ENCODE assay signal across 24 cellular contexts in genomic region chr20:52226370-52226769, GRCh38. TPM values are rescaled to one million over a fixed set of nuclear protein-coding genes. Genes with fewer than 3 reads are reported as not detected.
A peak's percentile ranks its signal among the peaks of the same experiment; 100 is the strongest.
DNase-seq lines count a peak whose midpoint lies in the region; ATAC-seq and TF ChIP-seq lines count a peak whose summit lies in the region.
"Had no signal": no experiment of that assay in that cellular context is flagged by ENCODE, and none has a peak within 500 bp of the region (broad histone marks: within the 10 kb centered on the region; RNA-seq: fewer than 3 reads in every experiment).

No MANE protein-coding gene starts in this region.

- H3K9me3 ChIP-seq in A673 (ENCODE audit: low read depth, low read length, poor library complexity, severe bottlenecking) = peaks cover 2% of the 10 kb centered on the region
- no peaks in the 10 kb centered on the region for H3K9me3 ChIP-seq in osteoblast (ENCODE audit: low read depth, low read length)
- peaks cover 0 to under 1% (median 0%) of the 10 kb centered on the region in 3 experiments for H3K9me3 ChIP-seq in naive thymus-derived CD4-positive, alpha-beta T cell (ENCODE audit: control insufficient read depth in 2 of 3, low read length in 3 of 3)
- H3K9me3 ChIP-seq: HAP-1, SK-N-SH had no signal

- peaks cover 25% of the 10 kb centered on the region for H3K4me1 ChIP-seq in A673 (ENCODE audit: insufficient read depth, low read length, poor library complexity, severe bottlenecking)
- H3K4me1 ChIP-seq in KMS-11 (ENCODE audit: low read depth, poor library complexity, severe bottlenecking) = peaks cover 21% of the 10 kb centered on the region
- peaks cover 4% of the 10 kb centered on the region for H3K4me1 ChIP-seq in osteoblast (ENCODE audit: insufficient read depth, low read length)
- no peaks in the 10 kb centered on the region for H3K4me1 ChIP-seq in naive thymus-derived CD4-positive, alpha-beta T cell (ENCODE audit: control insufficient read depth in 2 of 2, insufficient read depth in 2 of 2, low read length in 2 of 2)
- H3K4me1 ChIP-seq: HAP-1 had no signal

- POLR2A ChIA-PET in A673 (lab: Charles Lee; ENCODE audit: low non-redundant PET) = no interaction called here
- POLR2A ChIA-PET in naive thymus-derived CD4-positive, alpha-beta T cell (lab: Charles Lee) = no interaction called here

- peaks cover 0 to 12% (median 5%) of the 10 kb centered on the region in 11 donors for H3K9me3 Mint-ChIP-seq in naive thymus-derived CD4-positive, alpha-beta T cell

- intact Hi-C loops in A673 (cut with micrococcal nuclease; ENCODE audit: unreplicated experiment) = no loop called here
- intact Hi-C loops in naive thymus-derived CD4-positive, alpha-beta T cell (cut with micrococcal nuclease) = no loop called here

- peaks cover 0 to 5% (median 4%) of the 10 kb centered on the region in 5 donors for H3K36me3 Mint-ChIP-seq in naive thymus-derived CD4-positive, alpha-beta T cell

- H3K79me2 ChIP-seq in KMS-11 (ENCODE audit: insufficient read depth, low read depth) (no peaks in the 10 kb centered on the region), osteoblast (ENCODE audit: insufficient read depth, low read length) (no peaks in the 10 kb centered on the region)

- no peak overlapping the region for H3K4me3 Mint-ChIP-seq in naive thymus-derived CD4-positive, alpha-beta T cell
- H3K4me3 Mint-ChIP-seq: B cell; CD8-positive, alpha-beta T cell; T-helper 1 cell treated with Interleukin-12 subunit alpha and Interleukin-12 subunit beta and Interleukin-4 antibody, amounts not matched to agents 30 μg/mL and 1 μg/mL, for 36 hours had no signal

- H3K36me3 ChIP-seq in A673 (ENCODE audit: insufficient read depth, low read length, poor library complexity, severe bottlenecking) = no peaks in the 10 kb centered on the region
- no peaks in the 10 kb centered on the region for H3K36me3 ChIP-seq in KMS-11 (ENCODE audit: insufficient read depth)
- H3K36me3 ChIP-seq in osteoblast (ENCODE audit: insufficient read depth, low read length) = no peaks in the 10 kb centered on the region
- no peaks in the 10 kb centered on the region for H3K36me3 ChIP-seq in naive thymus-derived CD4-positive, alpha-beta T cell (ENCODE audit: control insufficient read depth in 2 of 3, insufficient read depth in 3 of 3, low read length in 3 of 3)
- H3K36me3 ChIP-seq: HAP-1 had no signal

- peaks cover 0 to 5% (median 0%) of the 10 kb centered on the region in 7 donors for H3K4me1 Mint-ChIP-seq in naive thymus-derived CD4-positive, alpha-beta T cell
- H3K4me1 Mint-ChIP-seq: B cell had no signal

- H3K27ac ChIP-seq in A673 (ENCODE audit: low read depth, low read length, poor library complexity, severe bottlenecking) (no peak overlapping the region), KMS-11 (no peak overlapping the region), osteoblast (ENCODE audit: low read depth, low read length) (no peak overlapping the region)
- no peak overlapping the region for H3K27ac ChIP-seq in naive thymus-derived CD4-positive, alpha-beta T cell (ENCODE audit: low read depth, low read length)
- H3K27ac ChIP-seq: C4-2B had no signal

- CTCF ChIA-PET in A673 (lab: Charles Lee) = no interaction called here
- CTCF ChIA-PET in naive thymus-derived CD4-positive, alpha-beta T cell (lab: Charles Lee) = no interaction called here

- H2AFZ ChIP-seq in KMS-11 (ENCODE audit: low read depth) (no peak overlapping the region), osteoblast (ENCODE audit: low read length) (no peak overlapping the region)

- H3K4me2 ChIP-seq in KMS-11 (peak overlapping the region; percentile 11), osteoblast (ENCODE audit: insufficient read depth, low read length) (no peak overlapping the region)
- H3K4me2 ChIP-seq: SK-N-SH had no signal

- no peak overlapping the region for H3K9ac ChIP-seq in KMS-11
- H3K9ac ChIP-seq: SK-N-SH had no signal

- H4K20me1 ChIP-seq in KMS-11 (ENCODE audit: insufficient read depth) = no peaks in the 10 kb centered on the region
- H4K20me1 ChIP-seq in osteoblast (ENCODE audit: insufficient read depth, low read length) = no peaks in the 10 kb centered on the region

- H3K27me3 ChIP-seq in A673 (replicated peaks; ENCODE audit: insufficient read depth, low read depth, low read length, poor library complexity) (no peaks in the 10 kb centered on the region), KMS-11 (ENCODE audit: insufficient read depth, low read depth) (no peaks in the 10 kb centered on the region), osteoblast (ENCODE audit: insufficient read depth, low read length) (peaks cover 3% of the 10 kb centered on the region)
- no peaks in the 10 kb centered on the region for H3K27me3 ChIP-seq in naive thymus-derived CD4-positive, alpha-beta T cell (ENCODE audit: control insufficient read depth in 2 of 2, insufficient read depth in 2 of 2, low read length in 2 of 2)

- H3K4me3 ChIP-seq in A673 (ENCODE audit: low read depth, low read length, poor library complexity, severe bottlenecking) = no peak overlapping the region
- no peak overlapping the region for H3K4me3 ChIP-seq in KMS-11 (IDR thresholded peaks at IDR 0.05; ENCODE audit: insufficient read depth, low read depth, low read length)
- H3K4me3 ChIP-seq in osteoblast (ENCODE audit: insufficient read depth, low read length) = no peak overlapping the region
- H3K4me3 ChIP-seq in naive thymus-derived CD4-positive, alpha-beta T cell (ENCODE audit: low read length) = no peak overlapping the region
- H3K4me3 ChIP-seq: GM12878, HAP-1 had no signal

- H3K27me3 Mint-ChIP-seq in naive thymus-derived CD4-positive, alpha-beta T cell = peaks cover 4 to 22% (median 10%) of the 10 kb centered on the region in 5 donors

- TF ChIP-seq CTCF in A673 (conservative IDR thresholded peaks at IDR 0.05; ENCODE audit: low read depth, low read length) (no peak), KMS-11 (conservative IDR thresholded peaks at IDR 0.05; ENCODE audit: low read depth, low read length) (no peak), osteoblast (IDR thresholded peaks at IDR 0.05; ENCODE audit: extremely low read depth, low read depth, low read length) (no peak)

- peak overlapping the region in 1 of 9 donors; percentile 70 for H3K27ac Mint-ChIP-seq in naive thymus-derived CD4-positive, alpha-beta T cell
- H3K27ac Mint-ChIP-seq: B cell; CD8-positive, alpha-beta T cell; T-helper 1 cell treated with Interleukin-12 subunit alpha and Interleukin-12 subunit beta and Interleukin-4 antibody, amounts not matched to agents 30 μg/mL and 1 μg/mL, for 36 hours had no signal

- DNase-seq in A673 (ENCODE audit: low spot score) (peak; percentile 80), NCI-H82 treated with DMSO at 0.1 percent for 48 hours (lab: John Stamatoyannopoulos, UW; ENCODE audit: unreplicated experiment) (peak; percentile 91), osteoblast (ENCODE audit: insufficient read length, low spot score, missing footprints) (peak; percentile 44), A172 (ENCODE audit: low spot score) (no peak)
- no peak for DNase-seq in naive thymus-derived CD4-positive, alpha-beta T cell
- DNase-seq in activated CD8-positive, alpha-beta memory T cell treated with anti-CD3 and anti-CD28 coated beads, Interleukin-2, amount 50 U/mL, for 48 hours = no peak
- DNase-seq: Caco-2; CD8-positive, alpha-beta T cell; DMS79; EL; GDM1; GOT3; Kasumi-1; NCI-H1694; NCI-H2029 treated with DMSO at 0.1 percent for 48 hours; NCI-H526; SK-N-SH; SW 1271 had no signal

- no peak for ATAC-seq in naive thymus-derived CD4-positive, alpha-beta T cell
- ATAC-seq: CD8-positive, alpha-beta T cell; GM12878 had no signal

- BruUV-seq in A673 (replicated peaks; lab: Mats Ljungman, UMichigan) = no TSS peak

RNA-seq across cellular contexts. Expression of gene ZFP64, which starts 34.8 kb away (rescaled TPM):
- total RNA-seq in A673 (2021) = 33.5 and 34.9 TPM in 2 replicates
- total RNA-seq in osteoblast = 30.4 and 33.3 TPM in 2 replicates
- total RNA-seq in A172 (2014; rRNA removed; shearing (Covaris generic)) = 10.8 and 14.0 TPM in 2 replicates
- total RNA-seq in naive thymus-derived CD4-positive, alpha-beta T cell = 10 to 100 TPM in 4 of 5 experiments, 1 to 10 TPM in 1; 8.0 to 14.6 (median 11.6) TPM
- polyA plus RNA-seq in naive thymus-derived CD4-positive, alpha-beta T cell = 10 to 100 TPM in 1 of 2 donors, 1 to 10 TPM in 1; 8.2 to 12.8 TPM

Comparison
In these comparisons a context has a peak if more than half of its experiments do, and no peak if none do; other contexts are left out.
1. DNase-seq: peak in A673 (single experiment), NCI-H82 treated with DMSO at 0.1 percent for 48 hours (single experiment) and osteoblast (single experiment); none in A172 (single experiment), naive thymus-derived CD4-positive, alpha-beta T cell (0 of 9) and activated CD8-positive, alpha-beta memory T cell treated with anti-CD3 and anti-CD28 coated beads, Interleukin-2, amount 50 U/mL, for 48 hours (single experiment).